In genomic region chr4:118983293-118983692, GRCh38 we compare ENCODE assay signal across 16 cellular contexts.
"Had no signal": no experiment of that assay in that cellular context is flagged by ENCODE, and none has a peak within 500 bp of the region (broad histone marks: within the 10 kb centered on the region; RNA-seq: fewer than 3 reads in every experiment).

No MANE protein-coding gene starts in this region.

- ATAC-seq: lower lobe of right lung, pancreas, T-cell had no signal

- H3K36me3 ChIP-seq: lower lobe of right lung, pancreas had no signal

- H3K9me3 ChIP-seq: lower lobe of right lung, pancreas had no signal

- H3K4me3 ChIP-seq: dorsolateral prefrontal cortex, lower lobe of right lung, pancreas, SK-N-MC had no signal

- DNase-seq: activated CD4-positive, CD25-positive, alpha-beta regulatory T cell treated with anti-CD3 and anti-CD28 coated beads, Interleukin-2, amount 50 U/mL, for 72 hours; activated naive CD4-positive, alpha-beta T cell; activated naive CD8-positive, alpha-beta T cell treated with anti-CD3 and anti-CD28 coated beads, Interleukin-2, amount 10 ng/mL, durations not matched to agents 7 days and 5 days; dorsolateral prefrontal cortex; endodermal cell; immature natural killer cell; lower lobe of right lung; naive B cell; pancreas; small intestine; stimulated activated CD4-positive, alpha-beta T cell treated with anti-CD3 and anti-CD28 coated beads, Interleukin-4, amount 100 ng/mL, for 4 hours; stimulated activated CD8-positive, alpha-beta memory T cell treated with anti-CD3 and anti-CD28 coated beads, Interleukin-4, amount 100 ng/mL, for 48 hours; stimulated activated naive CD4-positive, alpha-beta T cell treated with Interleukin-2 at 50 U/mL for 16 hours; T-cell; T-helper 9 cell had no signal

- H3K4me1 ChIP-seq: pancreas had no signal

- H3K27me3 ChIP-seq: dorsolateral prefrontal cortex, pancreas had no signal

- H3K27ac ChIP-seq: dorsolateral prefrontal cortex, lower lobe of right lung, pancreas, SK-N-MC had no signal
